In the genomic region with DNA sequence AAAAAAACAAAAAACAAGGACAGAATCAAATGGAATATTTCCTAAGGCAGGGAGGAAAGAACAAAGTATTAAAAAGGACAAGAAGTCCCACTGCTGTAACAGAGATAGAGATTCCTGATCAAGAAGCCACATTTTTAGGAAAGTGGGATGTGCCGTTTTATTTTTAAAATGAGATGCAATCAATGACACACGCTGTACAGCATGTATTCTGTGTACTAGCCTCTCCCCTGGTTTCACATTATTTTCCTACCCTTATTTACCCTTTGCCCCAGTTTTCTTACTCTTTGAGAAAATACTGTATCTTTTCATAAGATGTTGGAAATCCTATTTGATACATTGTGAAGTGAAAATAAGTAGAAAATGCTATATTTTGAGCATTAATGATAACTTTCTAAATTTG, we compare ENCODE assay signal across 14 cellular contexts.
"Had no signal": no experiment of that assay in that cellular context is flagged by ENCODE, and none has a peak within 500 bp of the region (broad histone marks: within the 10 kb centered on the region; RNA-seq: fewer than 3 reads in every experiment).

No MANE protein-coding gene starts in this region.

- H3K27ac Mint-ChIP-seq: activated naive CD8-positive, alpha-beta T cell treated with anti-CD3 and anti-CD28 coated beads, Interleukin-2, amount 10 ng/mL, durations not matched to agents 7 days and 5 days; stimulated activated effector memory CD8-positive, alpha-beta T cell treated with anti-CD3 and anti-CD28 coated beads, Interleukin-12 subunit alpha, Interleukin-12 subunit beta, amount 100 ng/mL, for 72 hours had no signal

- H3K9me3 ChIP-seq: ovary, upper lobe of right lung had no signal

- H3K36me3 ChIP-seq: breast epithelium, ovary, SJSA1, upper lobe of right lung had no signal

- H3K27me3 Mint-ChIP-seq: activated naive CD8-positive, alpha-beta T cell treated with anti-CD3 and anti-CD28 coated beads, Interleukin-2, amount 10 ng/mL, durations not matched to agents 7 days and 5 days had no signal

- H3K4me1 ChIP-seq: breast epithelium, upper lobe of right lung had no signal

- H3K4me1 Mint-ChIP-seq: activated naive CD8-positive, alpha-beta T cell treated with anti-CD3 and anti-CD28 coated beads, Interleukin-2, amount 10 ng/mL, durations not matched to agents 7 days and 5 days; stimulated activated effector memory CD8-positive, alpha-beta T cell treated with anti-CD3 and anti-CD28 coated beads, Interleukin-12 subunit alpha, Interleukin-12 subunit beta, amount 100 ng/mL, for 72 hours had no signal

- H3K36me3 Mint-ChIP-seq: activated naive CD8-positive, alpha-beta T cell treated with anti-CD3 and anti-CD28 coated beads, Interleukin-2, amount 10 ng/mL, durations not matched to agents 7 days and 5 days; stimulated activated effector memory CD8-positive, alpha-beta T cell treated with anti-CD3 and anti-CD28 coated beads, Interleukin-12 subunit alpha, Interleukin-12 subunit beta, amount 100 ng/mL, for 72 hours had no signal

- H3K4me3 ChIP-seq: breast epithelium, ovary, SJSA1, upper lobe of right lung had no signal

- ATAC-seq: activated CD4-positive, CD25-positive, alpha-beta regulatory T cell treated with anti-CD3 and anti-CD28 coated beads, Interleukin-2, amount 50 U/mL, for 24 hours; left lobe of liver; stimulated activated effector memory CD8-positive, alpha-beta T cell treated with anti-CD3 and anti-CD28 coated beads, Interleukin-12 subunit alpha, Interleukin-12 subunit beta, amount 100 ng/mL, for 72 hours; upper lobe of right lung had no signal

- H3K27me3 ChIP-seq: breast epithelium, ovary, SJSA1, upper lobe of right lung had no signal

- H3K4me3 Mint-ChIP-seq: activated naive CD8-positive, alpha-beta T cell treated with anti-CD3 and anti-CD28 coated beads, Interleukin-2, amount 10 ng/mL, durations not matched to agents 7 days and 5 days; stimulated activated effector memory CD8-positive, alpha-beta T cell treated with anti-CD3 and anti-CD28 coated beads, Interleukin-12 subunit alpha, Interleukin-12 subunit beta, amount 100 ng/mL, for 72 hours had no signal

- H3K27ac ChIP-seq: SJSA1, upper lobe of right lung had no signal

- DNase-seq: activated naive CD8-positive, alpha-beta T cell treated with anti-CD3 and anti-CD28 coated beads, Interleukin-2, amount 10 ng/mL, durations not matched to agents 7 days and 5 days; activated T-cell treated with anti-CD3 and anti-CD28 coated beads, Interleukin-2, amount 50 U/mL, for 1 hour; aorta; glutamatergic neuron; mesendoderm; small intestine; SW 1271; upper lobe of right lung had no signal
